In genomic region chrX:29662101-29662500, GRCh38 we compare ENCODE assay signal across 14 cellular contexts.
DNase-seq lines count a peak whose midpoint lies in the region; ATAC-seq and TF ChIP-seq lines count a peak whose summit lies in the region.
"Had no signal": no experiment of that assay in that cellular context is flagged by ENCODE, and none has a peak within 500 bp of the region (broad histone marks: within the 10 kb centered on the region; RNA-seq: fewer than 3 reads in every experiment).

No MANE protein-coding gene starts in this region.

- H3K4me3 ChIP-seq in esophagus muscularis mucosa (no peak overlapping the region), HAP-1 (no peak overlapping the region), mucosa of descending colon (no peak overlapping the region)
- H3K4me3 ChIP-seq: left ventricle myocardium inferior, spleen had no signal

- no peaks in the 10 kb centered on the region for H3K4me1 Mint-ChIP-seq in activated T-helper 1 cell treated with anti-CD3 and anti-CD28 coated beads, Interleukin-12 subunit alpha, Interleukin-12 subunit beta, Interleukin-2, Interleukin-4 antibody, amounts not matched to agents 30 ng/mL and 10 ng/mL and 1 ng/mL, durations not matched to agents 14 hours and 24 hours and 36 hours (ENCODE audit: low read depth)

- DNase-seq in RKO (ENCODE audit: low spot score), result peak; percentile 14
- DNase-seq in esophagus muscularis mucosa (ENCODE audit: extremely low spot score), result no peak
- peak; percentile 83 for DNase-seq in renal cortical epithelial cell (ENCODE audit: low read depth)
- DNase-seq in activated T-helper 1 cell treated with anti-CD3 and anti-CD28 coated beads, Interleukin-12 subunit alpha, Interleukin-12 subunit beta, Interleukin-2, Interleukin-4 antibody, amounts not matched to agents 30 ng/mL and 10 ng/mL and 1 ng/mL, durations not matched to agents 14 hours and 24 hours and 36 hours (ENCODE audit: low spot score), result no peak
- no peak for DNase-seq in HAP-1 (ENCODE audit: low spot score in 2 of 2)
- no peak for DNase-seq in mucosa of descending colon
- DNase-seq: activated T-cell treated with anti-CD3 and anti-CD28 coated beads for 4 hours, GF-D8, left ventricle myocardium inferior, NCI-H2029, spleen had no signal

- intact Hi-C loops in esophagus muscularis mucosa (cut with DNase I) (no loop called here), mucosa of descending colon (cut with DNase I, micrococcal nuclease) (no loop called here)
- intact Hi-C loops in activated T-helper 1 cell treated with anti-CD3 and anti-CD28 coated beads, Interleukin-12 subunit alpha, Interleukin-12 subunit beta, Interleukin-2, Interleukin-4 antibody, amounts not matched to agents 30 ng/mL and 10 ng/mL and 1 ng/mL, durations not matched to agents 14 hours and 24 hours and 36 hours (cut with micrococcal nuclease), result no loop called here

- H3K27me3 ChIP-seq in esophagus muscularis mucosa (no peaks in the 10 kb centered on the region), HAP-1 (ENCODE audit: low read depth) (no peaks in the 10 kb centered on the region)
- H3K27me3 ChIP-seq: spleen had no signal

- no peaks in the 10 kb centered on the region for H3K27me3 Mint-ChIP-seq in activated T-helper 1 cell treated with anti-CD3 and anti-CD28 coated beads, Interleukin-12 subunit alpha, Interleukin-12 subunit beta, Interleukin-2, Interleukin-4 antibody, amounts not matched to agents 30 ng/mL and 10 ng/mL and 1 ng/mL, durations not matched to agents 14 hours and 24 hours and 36 hours (ENCODE audit: insufficient read depth)
- H3K27me3 Mint-ChIP-seq: stimulated activated naive CD8-positive, alpha-beta T cell treated with anti-CD3 and anti-CD28 coated beads, Interleukin-15, Interleukin-2, amounts not matched to agents 100 ng/mL and 50 ng/mL, for 24 hours had no signal

- no peak overlapping the region for H3K27ac Mint-ChIP-seq in activated T-helper 1 cell treated with anti-CD3 and anti-CD28 coated beads, Interleukin-12 subunit alpha, Interleukin-12 subunit beta, Interleukin-2, Interleukin-4 antibody, amounts not matched to agents 30 ng/mL and 10 ng/mL and 1 ng/mL, durations not matched to agents 14 hours and 24 hours and 36 hours
- H3K27ac Mint-ChIP-seq: stimulated activated naive CD8-positive, alpha-beta T cell treated with anti-CD3 and anti-CD28 coated beads, Interleukin-15, Interleukin-2, amounts not matched to agents 100 ng/mL and 50 ng/mL, for 24 hours had no signal

- ATAC-seq in GM21390 (IDR thresholded peaks at IDR 0.05; ENCODE audit: unreplicated experiment), result peak; percentile 51
- ATAC-seq in mucosa of descending colon, result no peak
- ATAC-seq in activated CD4-positive, CD25-positive, alpha-beta regulatory T cell treated with anti-CD3 and anti-CD28 coated beads, Interleukin-2, amount 50 U/mL, for 24 hours, result no peak

- TF ChIP-seq CTCF in esophagus muscularis mucosa (IDR thresholded peaks at IDR 0.05) (no peak), mucosa of descending colon (IDR thresholded peaks at IDR 0.05) (no peak)

- TF ChIP-seq POLR2A in esophagus muscularis mucosa (IDR thresholded peaks at IDR 0.05; ENCODE audit: low read depth), result no peak

- no peaks in the 10 kb centered on the region for H3K36me3 Mint-ChIP-seq in activated T-helper 1 cell treated with anti-CD3 and anti-CD28 coated beads, Interleukin-12 subunit alpha, Interleukin-12 subunit beta, Interleukin-2, Interleukin-4 antibody, amounts not matched to agents 30 ng/mL and 10 ng/mL and 1 ng/mL, durations not matched to agents 14 hours and 24 hours and 36 hours (ENCODE audit: low read depth)

- peak overlapping the region; percentile 50 to 60 (median 58) for H3K27ac ChIP-seq in esophagus muscularis mucosa (replicated peaks in 1 of 4)
- H3K27ac ChIP-seq: left ventricle myocardium inferior, spleen had no signal

- H3K9me3 Mint-ChIP-seq in activated T-helper 1 cell treated with anti-CD3 and anti-CD28 coated beads, Interleukin-12 subunit alpha, Interleukin-12 subunit beta, Interleukin-2, Interleukin-4 antibody, amounts not matched to agents 30 ng/mL and 10 ng/mL and 1 ng/mL, durations not matched to agents 14 hours and 24 hours and 36 hours, result peaks cover 4% of the 10 kb centered on the region
- H3K9me3 Mint-ChIP-seq: stimulated activated naive CD8-positive, alpha-beta T cell treated with anti-CD3 and anti-CD28 coated beads, Interleukin-15, Interleukin-2, amounts not matched to agents 100 ng/mL and 50 ng/mL, for 24 hours had no signal

- in situ Hi-C loops in HAP-1 (cut with MboI; ENCODE audit: low sequenced_read_pairs), result no loop called here

- H3K4me3 Mint-ChIP-seq in activated T-helper 1 cell treated with anti-CD3 and anti-CD28 coated beads, Interleukin-12 subunit alpha, Interleukin-12 subunit beta, Interleukin-2, Interleukin-4 antibody, amounts not matched to agents 30 ng/mL and 10 ng/mL and 1 ng/mL, durations not matched to agents 14 hours and 24 hours and 36 hours, result no peak overlapping the region
- H3K4me3 Mint-ChIP-seq: stimulated activated naive CD8-positive, alpha-beta T cell treated with anti-CD3 and anti-CD28 coated beads, Interleukin-15, Interleukin-2, amounts not matched to agents 100 ng/mL and 50 ng/mL, for 24 hours had no signal

- H3K4me1 ChIP-seq in esophagus muscularis mucosa, result peaks cover 0 to 24% (median 16%) of the 10 kb centered on the region in 4 donors
- H3K4me1 ChIP-seq in HAP-1, result peaks cover 26% of the 10 kb centered on the region
- H3K4me1 ChIP-seq in mucosa of descending colon (ENCODE audit: low read depth), result no peaks in the 10 kb centered on the region
- H3K4me1 ChIP-seq: left ventricle myocardium inferior, spleen had no signal

- H3K9me3 ChIP-seq in esophagus muscularis mucosa (no peaks in the 10 kb centered on the region), HAP-1 (no peaks in the 10 kb centered on the region), mucosa of descending colon (no peaks in the 10 kb centered on the region)
- H3K9me3 ChIP-seq: left ventricle myocardium inferior, spleen had no signal

- no peak for TF ChIP-seq EP300 in esophagus muscularis mucosa (IDR thresholded peaks at IDR 0.05)

- H3K36me3 ChIP-seq in esophagus muscularis mucosa (no peaks in the 10 kb centered on the region), HAP-1 (replicated peaks) (no peaks in the 10 kb centered on the region), mucosa of descending colon (ENCODE audit: low read depth) (no peaks in the 10 kb centered on the region)
- H3K36me3 ChIP-seq: left ventricle myocardium inferior, spleen had no signal

Comparison
In these comparisons a context has a peak if more than half of its experiments do, and no peak if none do; other contexts are left out.
1. DNase-seq: peak in RKO (single experiment) and renal cortical epithelial cell (single experiment); none in esophagus muscularis mucosa (single experiment), activated T-helper 1 cell treated with anti-CD3 and anti-CD28 coated beads, Interleukin-12 subunit alpha, Interleukin-12 subunit beta, Interleukin-2, Interleukin-4 antibody, amounts not matched to agents 30 ng/mL and 10 ng/mL and 1 ng/mL, durations not matched to agents 14 hours and 24 hours and 36 hours (single experiment), HAP-1 (0 of 2) and mucosa of descending colon (0 of 3).